9 cellular contexts compared by ENCODE assay signal in the genomic region with DNA sequence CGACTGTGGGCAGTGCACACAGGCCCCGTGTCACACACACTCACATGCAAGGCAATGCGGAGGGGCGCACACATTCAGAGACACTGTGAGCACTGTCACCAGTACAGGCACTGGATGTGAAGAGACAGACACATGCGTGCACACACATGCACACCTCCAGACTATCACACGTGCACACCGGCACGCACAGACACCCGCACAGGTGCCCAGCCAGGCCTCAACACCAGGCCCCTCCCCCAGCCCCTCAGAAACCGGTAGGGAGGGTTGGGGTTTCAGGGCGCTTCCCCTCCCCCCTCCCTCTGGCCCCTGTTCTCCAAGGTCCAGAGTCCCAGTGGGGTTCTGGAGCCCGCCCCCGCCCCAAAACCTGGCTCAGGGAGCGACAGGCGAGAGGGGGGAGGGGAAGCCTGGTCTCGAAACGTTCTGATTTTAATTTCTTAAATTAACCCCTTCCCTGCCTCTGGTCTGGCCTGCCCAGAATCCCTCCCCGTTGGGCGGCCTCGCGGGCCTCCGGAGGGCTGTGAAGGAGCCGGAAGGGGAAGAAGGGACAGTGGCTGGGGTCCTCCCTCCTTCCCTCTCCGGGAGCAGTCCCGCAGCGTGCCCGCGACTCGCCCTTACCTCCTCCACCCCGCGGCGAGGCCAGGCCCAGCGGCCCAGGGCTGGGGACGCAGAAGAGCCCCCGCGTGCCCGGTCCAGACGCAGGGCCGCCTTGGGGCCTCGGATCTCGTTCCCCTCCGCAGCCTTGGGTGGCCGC. TPM values are rescaled to one million over a fixed set of nuclear protein-coding genes. Genes with fewer than 3 reads are reported as not detected.
DNase-seq lines count a peak whose midpoint lies in the region; ATAC-seq and TF ChIP-seq lines count a peak whose summit lies in the region.
"Had no signal": no experiment of that assay in that cellular context is flagged by ENCODE, and none has a peak within 500 bp of the region (broad histone marks: within the 10 kb centered on the region; RNA-seq: fewer than 3 reads in every experiment).

No MANE protein-coding gene starts in this region.

- H3K27me3 ChIP-seq in OCI-LY1 (ENCODE audit: insufficient read depth, low read length) (no peaks in the 10 kb centered on the region), breast epithelium (no peaks in the 10 kb centered on the region), right lobe of liver (no peaks in the 10 kb centered on the region), thoracic aorta (replicated peaks; ENCODE audit: insufficient read depth) (no peaks in the 10 kb centered on the region)

- H3K4me1 ChIP-seq in OCI-LY1 (ENCODE audit: insufficient read depth, low read length, severe bottlenecking) (peaks cover 21% of the 10 kb centered on the region), breast epithelium (no peaks in the 10 kb centered on the region), right lobe of liver (peaks cover 0 to 3% (median 1%) of the 10 kb centered on the region in 4 donors), thoracic aorta (ENCODE audit: control insufficient read depth in 1 of 2, low read depth in 2 of 2) (peaks cover 0 to 15% of the 10 kb centered on the region in 2 donors)

- TF ChIP-seq POLR2A in breast epithelium (IDR thresholded peaks at IDR 0.05) (no peak), right lobe of liver (IDR thresholded peaks at IDR 0.05) (no peak)

- peak overlapping the region; percentile 87 for H3K9ac ChIP-seq in OCI-LY1 (ENCODE audit: low read length)

- no peaks in the 10 kb centered on the region for H3K9me3 ChIP-seq in OCI-LY1 (ENCODE audit: low read length)
- H3K9me3 ChIP-seq in breast epithelium: no peaks in the 10 kb centered on the region
- no peaks in the 10 kb centered on the region for H3K9me3 ChIP-seq in right lobe of liver
- no peaks in the 10 kb centered on the region for H3K9me3 ChIP-seq in thoracic aorta

- no peak overlapping the region for H2AFZ ChIP-seq in OCI-LY1 (ENCODE audit: low read length)

- H3K4me2 ChIP-seq in OCI-LY1 (ENCODE audit: low read length): peak overlapping the region; percentile 72

- DNase-seq in NCI-H82 (lab: John Stamatoyannopoulos, UW): peak; percentile 58
- DNase-seq in NCI-H82 treated with DMSO at 0.1 percent for 48 hours (lab: John Stamatoyannopoulos, UW; ENCODE audit: unreplicated experiment): no peak
- DNase-seq in breast epithelium (ENCODE audit: low spot score in 2 of 2): no peak
- DNase-seq in right lobe of liver: no peak
- DNase-seq in thoracic aorta (ENCODE audit: low spot score): no peak
- no peak for DNase-seq in NCI-H1930 (lab: John Stamatoyannopoulos, UW)

- no peaks in the 10 kb centered on the region for H3K9me2 ChIP-seq in OCI-LY1 (ENCODE audit: low read depth, low read length)

- intact Hi-C loops in breast epithelium (cut with DNase I; ENCODE audit: low total_unique reads) (no loop called here), right lobe of liver (cut with DNase I) (no loop called here)

- H4K20me1 ChIP-seq in OCI-LY1 (ENCODE audit: insufficient read depth, low read length): no peaks in the 10 kb centered on the region

- H3K27ac ChIP-seq in OCI-LY1 (ENCODE audit: low read depth, low read length, poor library complexity, severe bottlenecking) (peak overlapping the region; percentile 71), breast epithelium (no peak overlapping the region), right lobe of liver (no peak overlapping the region), thoracic aorta (no peak overlapping the region)

- H3K4me3 ChIP-seq in OCI-LY1 (ENCODE audit: low read depth, low read length, poor library complexity, severe bottlenecking): peak overlapping the region; percentile 82
- peak overlapping the region; percentile 53 to 85 (median 74) for H3K4me3 ChIP-seq in breast epithelium
- peak overlapping the region; percentile 46 to 60 (median 55) for H3K4me3 ChIP-seq in right lobe of liver
- H3K4me3 ChIP-seq in thoracic aorta: peak overlapping the region; percentile 86

- ATAC-seq in HG02642 (IDR thresholded peaks at IDR 0.05; ENCODE audit: poor library complexity, unreplicated experiment) (peak; percentile 29), right lobe of liver (peak in 3 of 4 donors; percentile 9 to 22 (median 17)), thoracic aorta (ENCODE audit: insufficient number of reproducible peaks, low FRiP score, low read depth) (no peak)

- peaks cover 15% of the 10 kb centered on the region; the same call in 1 of the 2 replicates for H3K36me3 ChIP-seq in OCI-LY1 (ENCODE audit: insufficient read depth, low read length)
- H3K36me3 ChIP-seq in breast epithelium: no peaks in the 10 kb centered on the region
- H3K36me3 ChIP-seq in right lobe of liver: no peaks in the 10 kb centered on the region
- no peaks in the 10 kb centered on the region for H3K36me3 ChIP-seq in thoracic aorta

- H3F3A ChIP-seq in OCI-LY1 (ENCODE audit: insufficient read depth, low read length): no peaks in the 10 kb centered on the region

- peaks cover 35% of the 10 kb centered on the region for H3K79me2 ChIP-seq in OCI-LY1 (ENCODE audit: insufficient read depth, low read length)

- TF ChIP-seq CTCF in OCI-LY1 (IDR thresholded peaks at IDR 0.05; ENCODE audit: low read length) (no peak), breast epithelium (IDR thresholded peaks at IDR 0.05) (no peak), right lobe of liver (IDR thresholded peaks at IDR 0.05) (no peak), thoracic aorta (IDR thresholded peaks at IDR 0.05) (no peak)

- 0% methylated on average over 9 of the region's 43 CpGs for WGBS in right lobe of liver (ENCODE audit: insufficient coverage, low coverage, low lambda C conversion rate, missing lambda C conversion rate)

RNA-seq across cellular contexts. Expression of a gene that starts 0.6 kb away (rescaled TPM):
- 1 to 10 TPM; 1.6 to 4.0 (median 3.9) TPM for total RNA-seq in breast epithelium
- total RNA-seq in right lobe of liver: under 1 TPM; 0.13 to 0.65 (median 0.38) TPM
- 1 to 10 TPM; 3.5 to 6.1 TPM for total RNA-seq in thoracic aorta

RNA-seq across cellular contexts. Expression of a gene that starts 9.6 kb away (rescaled TPM):
- total RNA-seq in breast epithelium (not detected), right lobe of liver (not detected), thoracic aorta (not detected)
- total RNA-seq: glomerular endothelial cell had no signal

RNA-seq across cellular contexts. Expression of a gene that starts 49.6 kb away (rescaled TPM):
- 100 to 1,000 TPM; 180 to 223 (median 187) TPM for total RNA-seq in breast epithelium
- total RNA-seq in right lobe of liver: 100 to 1,000 TPM in 3 of 6 experiments, 10 to 100 TPM in 3; 83.5 to 131 (median 99.4) TPM
- 100 to 1,000 TPM; 121 to 144 TPM for total RNA-seq in thoracic aorta

RNA-seq across cellular contexts. Expression of a gene that starts 50.7 kb away (rescaled TPM):
- total RNA-seq in breast epithelium (10 to 100 TPM; 21.6 to 49.6 (median 25.6) TPM), right lobe of liver (10 to 100 TPM; 17.8 to 26.1 (median 22.5) TPM), thoracic aorta (10 to 100 TPM; 19.9 to 24.5 TPM)
